ENCODE assay signal across 10 cellular contexts in the genomic region with DNA sequence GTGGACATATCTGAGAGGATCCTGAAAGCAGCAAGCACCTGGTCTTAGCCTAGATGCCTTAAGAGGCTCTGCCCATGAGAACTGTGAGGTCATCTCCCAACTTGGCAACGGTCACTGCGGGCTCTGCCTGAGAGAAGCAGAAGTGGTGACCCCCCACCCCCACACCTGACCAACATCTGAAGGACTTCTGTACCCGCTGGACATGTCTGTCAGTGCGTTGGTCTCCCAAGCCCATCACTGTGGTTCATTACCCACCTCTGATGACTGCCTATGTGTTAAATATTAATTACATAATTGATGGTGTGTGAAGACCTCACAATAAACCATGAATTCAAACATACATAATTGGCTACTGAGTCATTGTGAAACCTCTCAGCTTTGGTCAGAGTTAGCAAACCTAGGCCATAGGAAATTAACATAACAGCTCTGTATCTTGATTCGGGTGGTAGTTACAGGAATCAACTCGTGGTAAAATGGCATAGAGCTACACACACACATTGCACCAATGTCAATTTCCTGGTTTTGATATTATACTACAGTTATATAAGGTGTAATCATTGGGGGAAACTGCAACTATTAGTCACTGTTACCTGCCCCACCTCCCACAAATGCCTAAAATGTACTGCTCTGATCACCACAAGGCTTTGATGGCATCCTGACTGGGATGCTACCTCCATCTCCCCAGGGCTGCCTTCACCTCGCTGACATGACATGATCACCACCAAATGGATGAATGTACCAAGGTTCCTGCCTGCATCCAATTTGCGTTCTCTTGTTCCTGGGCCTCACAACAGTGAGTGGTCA. TPM values are rescaled to one million over a fixed set of nuclear protein-coding genes. Genes with fewer than 3 reads are reported as not detected.
DNase-seq lines count a peak whose midpoint lies in the region; ATAC-seq, FAIRE-seq and TF ChIP-seq lines count a peak whose summit lies in the region.
"Had no signal": no experiment of that assay in that cellular context is flagged by ENCODE, and none has a peak within 500 bp of the region (broad histone marks: within the 10 kb centered on the region; RNA-seq: fewer than 3 reads in every experiment).

No MANE protein-coding gene starts in this region.

- no peak overlapping the region for H3K4me3 Mint-ChIP-seq in activated CD8-positive, alpha-beta memory T cell treated with anti-CD3 and anti-CD28 coated beads, Interleukin-2, amount 10 ng/mL, durations not matched to agents 7 days and 5 days

- DNase-seq in ACHN, result peak; percentile 80
- peak; percentile 67 for DNase-seq in activated CD8-positive, alpha-beta memory T cell treated with anti-CD3 and anti-CD28 coated beads, Interleukin-2, amount 10 ng/mL, durations not matched to agents 7 days and 5 days
- DNase-seq in RWPE1 (ENCODE audit: low spot score), result no peak
- no peak for DNase-seq in stomach
- no peak for DNase-seq in AG08395 (ENCODE audit: low spot score)
- DNase-seq in pancreas, result no peak
- DNase-seq: GOT3 had no signal

- H3K27me3 ChIP-seq in stomach (no peaks in the 10 kb centered on the region), pancreas (no peaks in the 10 kb centered on the region)
- H3K27me3 ChIP-seq: BLaER1 had no signal

- no peak for TF ChIP-seq EP300 in stomach (IDR thresholded peaks at IDR 0.05)

- peak overlapping the region; percentile 7 for H3K27ac Mint-ChIP-seq in activated CD8-positive, alpha-beta memory T cell treated with anti-CD3 and anti-CD28 coated beads, Interleukin-2, amount 10 ng/mL, durations not matched to agents 7 days and 5 days

- peaks cover 24% of the 10 kb centered on the region for H3K36me3 Mint-ChIP-seq in activated CD8-positive, alpha-beta memory T cell treated with anti-CD3 and anti-CD28 coated beads, Interleukin-2, amount 10 ng/mL, durations not matched to agents 7 days and 5 days

- POLR2A ChIA-PET in RWPE1 (lab: Yijun Ruan, JAX; ENCODE audit: low non-redundant PET), result no interaction called here

- TF ChIP-seq POLR2A in stomach (IDR thresholded peaks at IDR 0.05), result no peak

- TF ChIP-seq CTCF in RWPE1 (conservative IDR thresholded peaks at IDR 0.05; ENCODE audit: low read depth) (no peak), stomach (IDR thresholded peaks at IDR 0.05) (no peak), pancreas (IDR thresholded peaks at IDR 0.05) (no peak)

- H3K9me3 ChIP-seq in stomach (peaks cover 0 to 4% (median 0%) of the 10 kb centered on the region in 4 donors), pancreas (no peaks in the 10 kb centered on the region)

- intact Hi-C loops in stomach (cut with DNase I; ENCODE audit: low total_unique reads), result loop anchor here (10.0 kb wide), 1 partner anchor 72 kb away; no protein-coding TSS in a partner anchor
- intact Hi-C loops in pancreas (cut with DNase I), result no loop called here

- peak; percentile 51 for ATAC-seq in GM19043 (IDR thresholded peaks at IDR 0.05; ENCODE audit: low read depth, unreplicated experiment)
- ATAC-seq in HG02943 (IDR thresholded peaks at IDR 0.05; ENCODE audit: low read depth, unreplicated experiment), result peak; percentile 66
- peak; percentile 56 for ATAC-seq in activated CD8-positive, alpha-beta memory T cell treated with anti-CD3 and anti-CD28 coated beads, Interleukin-2, amount 10 ng/mL, durations not matched to agents 7 days and 5 days
- no peak for ATAC-seq in pancreas

- H3K4me1 ChIP-seq in stomach (peaks cover 2 to 15% (median 6%) of the 10 kb centered on the region in 4 donors), pancreas (no peaks in the 10 kb centered on the region)

- no peak overlapping the region for H3K4me3 ChIP-seq in stomach
- H3K4me3 ChIP-seq in pancreas, result no peak overlapping the region
- H3K4me3 ChIP-seq: BLaER1 had no signal

- H3K9me3 Mint-ChIP-seq in activated CD8-positive, alpha-beta memory T cell treated with anti-CD3 and anti-CD28 coated beads, Interleukin-2, amount 10 ng/mL, durations not matched to agents 7 days and 5 days (ENCODE audit: low read depth), result peaks cover 11% of the 10 kb centered on the region

- CTCF ChIA-PET in activated CD8-positive, alpha-beta memory T cell treated with anti-CD3 and anti-CD28 coated beads, Interleukin-2, amount 10 ng/mL, durations not matched to agents 7 days and 5 days (lab: Charles Lee), result no interaction called here
- CTCF ChIA-PET in RWPE1 (lab: Yijun Ruan, JAX), result no interaction called here

- peaks cover 41% of the 10 kb centered on the region for H3K4me1 Mint-ChIP-seq in activated CD8-positive, alpha-beta memory T cell treated with anti-CD3 and anti-CD28 coated beads, Interleukin-2, amount 10 ng/mL, durations not matched to agents 7 days and 5 days

- H3K36me3 ChIP-seq in stomach, result no peaks in the 10 kb centered on the region
- H3K36me3 ChIP-seq in pancreas, result no peaks in the 10 kb centered on the region
- H3K36me3 ChIP-seq: BLaER1 had no signal

- in situ Hi-C loops in ACHN (cut with HindIII; ENCODE audit: low pct_ligation_motif_present, low pct_unique_long_range_greater_than_20kb, low sequenced_read_pairs), result no loop called here

- H3K27me3 Mint-ChIP-seq in activated CD8-positive, alpha-beta memory T cell treated with anti-CD3 and anti-CD28 coated beads, Interleukin-2, amount 10 ng/mL, durations not matched to agents 7 days and 5 days, result peaks cover 26% of the 10 kb centered on the region

- FAIRE-seq in pancreas (lab: Jason Lieb, UNC), result no peak

- WGBS in stomach, 5 donors, result 80 to 92% (median 86%) methylated on average over 8 of the region's 8 CpGs
- WGBS in pancreas, 2 donors, result 83 to 90% methylated on average over 8 of the region's 8 CpGs

- H3K27ac ChIP-seq in RWPE1 (no peak overlapping the region), stomach (no peak overlapping the region), pancreas (no peak overlapping the region)
- H3K27ac ChIP-seq: BLaER1 had no signal

RNA-seq across cellular contexts. Expression of a gene that starts 4.3 kb away (rescaled TPM):
- total RNA-seq in activated CD8-positive, alpha-beta memory T cell treated with anti-CD3 and anti-CD28 coated beads, Interleukin-2, amount 10 ng/mL, durations not matched to agents 7 days and 5 days, result 10 to 100 TPM; 36.2 to 42.7 TPM
- total RNA-seq in stomach (10 to 100 TPM; 11.2 to 83.9 (median 30.7) TPM), pancreas (10 to 100 TPM; 22.6 to 59.6 (median 31.4) TPM)
- polyA plus RNA-seq in stomach (10 to 100 TPM; 12.3 to 14.2 (median 13.4) TPM), pancreas (10 to 100 TPM in 1 of 2 donors, 1 to 10 TPM in 1; 6.8 to 12.5 TPM)

Comparison
In these comparisons a context has a peak if more than half of its experiments do, and no peak if none do; other contexts are left out.
1. DNase-seq: peak in ACHN (single experiment) and activated CD8-positive, alpha-beta memory T cell treated with anti-CD3 and anti-CD28 coated beads, Interleukin-2, amount 10 ng/mL, durations not matched to agents 7 days and 5 days (single experiment); none in RWPE1 (single experiment), stomach (single experiment), AG08395 (single experiment) and pancreas (0 of 6).
2. ATAC-seq: peak in GM19043 (single experiment), HG02943 (single experiment) and activated CD8-positive, alpha-beta memory T cell treated with anti-CD3 and anti-CD28 coated beads, Interleukin-2, amount 10 ng/mL, durations not matched to agents 7 days and 5 days (single experiment); none in pancreas (0 of 4).